In the genomic region with DNA sequence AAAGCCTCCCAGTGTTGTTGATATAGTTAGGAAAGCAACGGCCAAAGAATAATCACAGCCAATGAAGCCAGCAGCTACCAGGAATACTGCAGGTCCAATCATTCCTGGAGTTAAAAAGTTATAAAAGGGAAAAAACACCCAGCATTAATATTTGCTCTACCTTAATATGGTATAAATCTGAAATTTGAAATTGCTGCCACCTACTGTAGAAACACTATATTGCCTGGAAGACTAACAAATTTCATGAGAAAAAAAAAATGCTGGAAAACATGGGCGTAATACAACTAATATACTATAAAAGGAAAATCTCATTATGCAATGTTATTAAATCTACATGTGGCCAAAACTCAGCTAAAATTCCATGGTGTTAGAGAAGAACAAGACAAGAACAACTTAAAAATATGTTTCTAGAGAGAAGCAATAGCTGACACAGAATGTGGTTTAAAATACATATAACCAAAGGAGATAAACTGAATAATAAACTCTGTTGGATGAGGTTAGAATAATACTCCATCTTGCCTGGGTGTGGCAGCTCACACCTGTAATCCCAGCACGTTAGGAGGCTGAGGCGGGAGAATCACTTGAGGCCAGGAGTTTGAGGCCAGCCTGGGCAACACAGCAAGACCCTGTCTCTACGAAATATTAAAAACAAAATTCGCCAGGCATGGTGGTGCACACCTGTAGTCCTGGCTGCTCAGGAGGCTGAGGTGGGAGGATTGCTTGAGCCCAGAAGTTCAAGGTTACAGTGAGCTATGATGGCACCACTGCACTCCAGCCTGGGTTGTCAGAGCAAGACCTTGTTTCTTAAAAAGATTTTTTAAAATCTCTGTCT, we compare ENCODE assay signal across 9 cellular contexts. TPM values are rescaled to one million over a fixed set of nuclear protein-coding genes. Genes with fewer than 3 reads are reported as not detected.
DNase-seq lines count a peak whose midpoint lies in the region; ATAC-seq and TF ChIP-seq lines count a peak whose summit lies in the region.
"Had no signal": no experiment of that assay in that cellular context is flagged by ENCODE, and none has a peak within 500 bp of the region (broad histone marks: within the 10 kb centered on the region; RNA-seq: fewer than 3 reads in every experiment).

No MANE protein-coding gene starts in this region.

- no peak for TF ChIP-seq CTCF in Calu3 (IDR thresholded peaks at IDR 0.05; ENCODE audit: unreplicated experiment)
- TF ChIP-seq CTCF in HEK293 (tag by site-specific recombination; IDR thresholded peaks at IDR 0.05), result no peak
- TF ChIP-seq CTCF in epithelial cell of proximal tubule (conservative IDR thresholded peaks at IDR 0.05; ENCODE audit: low read depth, low read length), result peak; percentile 57

- H3K4me3 Mint-ChIP-seq in Calu3 (ENCODE audit: low read depth, unreplicated experiment) (no peak overlapping the region), naive B cell (no peak overlapping the region)

- CTCF ChIA-PET in Calu3 (lab: Charles Lee), result interaction anchor here (0.7 to 1.3 kb wide), 4 partner anchors 95 to 1652 kb away, joined by 3 to 4 read pairs (median 3); no protein-coding TSS in a partner anchor
- CTCF ChIA-PET in HEK293 (lab: Yijun Ruan, JAX), result interaction anchor here (0.6 to 6.7 kb wide), 41 partner anchors 9 to 1601 kb away, joined by 3 to 98 read pairs (median 4); a partner anchor contains a TSS

- H3K4me3 ChIP-seq in HEK293 (ENCODE audit: low read depth, low read length), result no peak overlapping the region
- no peak overlapping the region for H3K4me3 ChIP-seq in epithelial cell of proximal tubule (ENCODE audit: low read depth, low read length)
- H3K4me3 ChIP-seq: SK-N-MC had no signal

- peaks cover 15% of the 10 kb centered on the region for H3K4me1 Mint-ChIP-seq in Calu3 (ENCODE audit: low read depth, unreplicated experiment)
- H3K4me1 Mint-ChIP-seq in naive B cell, result peaks cover 0 to 5% (median 0%) of the 10 kb centered on the region in 3 donors

- H3K36me3 ChIP-seq in HEK293 (ENCODE audit: control insufficient read depth in 2 of 2, insufficient read depth in 1 of 2, low read length in 2 of 2), result peaks cover 16 to 43% of the 10 kb centered on the region in 2 experiments

- ATAC-seq in naive B cell (ENCODE audit: low read depth in 2 of 2), result peak; percentile 40 to 56

- BruUV-seq in Calu3 (replicated peaks; lab: Mats Ljungman, UMichigan), result no TSS peak

- H3K27ac ChIP-seq in HEK293 (ENCODE audit: extremely low read depth, low read depth, low read length), result no peak overlapping the region
- H3K27ac ChIP-seq: SK-N-MC had no signal

- DNase-seq in Calu3, result peak; percentile 10
- peak; percentile 70 for DNase-seq in RKO (ENCODE audit: low spot score)
- peak; percentile 12 for DNase-seq in epithelial cell of proximal tubule (ENCODE audit: low read depth)
- DNase-seq in naive B cell, result peak; percentile 39
- no peak for DNase-seq in effector CD4-positive, alpha-beta T cell
- DNase-seq in stimulated activated CD4-positive, alpha-beta T cell treated with anti-CD3 and anti-CD28 coated beads, Interleukin-4, amount 100 ng/mL, for 24 hours, result no peak
- no peak for DNase-seq in stimulated activated CD4-positive, alpha-beta T cell treated with anti-CD3 and anti-CD28 coated beads, Interleukin-4, amount 100 ng/mL, for 4 hours

- H3K9me3 Mint-ChIP-seq in Calu3 (ENCODE audit: low read depth, unreplicated experiment), result no peaks in the 10 kb centered on the region
- H3K9me3 Mint-ChIP-seq in naive B cell, result no peaks in the 10 kb centered on the region

- H3K27ac Mint-ChIP-seq in Calu3 (ENCODE audit: unreplicated experiment), result peak overlapping the region; percentile 33
- peak overlapping the region in 4 of 6 donors; percentile 6 to 58 (median 30) for H3K27ac Mint-ChIP-seq in naive B cell

- POLR2A ChIA-PET in HEK293 (lab: Yijun Ruan, JAX), result interaction anchor here (0.6 to 2.3 kb wide), 6 partner anchors 9 to 149 kb away, joined by 3 to 15 read pairs (median 6); a partner anchor contains a TSS

- H3K9me3 ChIP-seq in HEK293 (ENCODE audit: control insufficient read depth, insufficient read depth, low read depth, low read length), result no peaks in the 10 kb centered on the region

- no peaks in the 10 kb centered on the region for H3K27me3 Mint-ChIP-seq in Calu3 (ENCODE audit: unreplicated experiment)
- no peaks in the 10 kb centered on the region for H3K27me3 Mint-ChIP-seq in naive B cell

- intact Hi-C loops in Calu3 (cut with micrococcal nuclease; ENCODE audit: unreplicated experiment), result loop anchor here (1.0 kb wide), 2 partner anchors 30 to 95 kb away; no protein-coding TSS in a partner anchor

- H3K36me3 Mint-ChIP-seq in Calu3 (ENCODE audit: insufficient read depth, unreplicated experiment) (peaks cover 18% of the 10 kb centered on the region), naive B cell (peaks cover 0 to 15% of the 10 kb centered on the region in 2 donors)

- H3K4me1 ChIP-seq in HEK293 (ENCODE audit: control insufficient read depth, insufficient read depth, low read length), result no peaks in the 10 kb centered on the region

TF ChIP-seq in HEK293, 187 proteins besides CTCF, POLR2A, EP300 and RAD21:
- TF ChIP-seq, protein P1, sequence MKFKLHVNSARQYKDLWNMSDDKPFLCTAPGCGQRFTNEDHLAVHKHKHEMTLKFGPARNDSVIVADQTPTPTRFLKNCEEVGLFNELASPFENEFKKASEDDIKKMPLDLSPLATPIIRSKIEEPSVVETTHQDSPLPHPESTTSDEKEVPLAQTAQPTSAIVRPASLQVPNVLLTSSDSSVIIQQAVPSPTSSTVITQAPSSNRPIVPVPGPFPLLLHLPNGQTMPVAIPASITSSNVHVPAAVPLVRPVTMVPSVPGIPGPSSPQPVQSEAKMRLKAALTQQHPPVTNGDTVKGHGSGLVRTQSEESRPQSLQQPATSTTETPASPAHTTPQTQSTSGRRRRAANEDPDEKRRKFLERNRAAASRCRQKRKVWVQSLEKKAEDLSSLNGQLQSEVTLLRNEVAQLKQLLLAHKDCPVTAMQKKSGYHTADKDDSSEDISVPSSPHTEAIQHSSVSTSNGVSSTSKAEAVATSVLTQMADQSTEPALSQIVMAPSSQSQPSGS (tag by site-specific recombination; IDR thresholded peaks at IDR 0.05; ENCODE audit: low read depth), result no peak
- peak; percentile 69 for TF ChIP-seq ZNF654 (tag by site-specific recombination; IDR thresholded peaks at IDR 0.05; ENCODE audit: low read depth)
- no peak for TF ChIP-seq ZFP69B (tag by site-specific recombination; IDR thresholded peaks at IDR 0.05)
- no peak for TF ChIP-seq ZNF184 (tag by site-specific recombination; IDR thresholded peaks at IDR 0.05)
- TF ChIP-seq, protein P2, sequence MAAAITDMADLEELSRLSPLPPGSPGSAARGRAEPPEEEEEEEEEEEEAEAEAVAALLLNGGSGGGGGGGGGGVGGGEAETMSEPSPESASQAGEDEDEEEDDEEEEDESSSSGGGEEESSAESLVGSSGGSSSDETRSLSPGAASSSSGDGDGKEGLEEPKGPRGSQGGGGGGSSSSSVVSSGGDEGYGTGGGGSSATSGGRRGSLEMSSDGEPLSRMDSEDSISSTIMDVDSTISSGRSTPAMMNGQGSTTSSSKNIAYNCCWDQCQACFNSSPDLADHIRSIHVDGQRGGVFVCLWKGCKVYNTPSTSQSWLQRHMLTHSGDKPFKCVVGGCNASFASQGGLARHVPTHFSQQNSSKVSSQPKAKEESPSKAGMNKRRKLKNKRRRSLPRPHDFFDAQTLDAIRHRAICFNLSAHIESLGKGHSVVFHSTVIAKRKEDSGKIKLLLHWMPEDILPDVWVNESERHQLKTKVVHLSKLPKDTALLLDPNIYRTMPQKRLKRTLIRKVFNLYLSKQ (tag by site-specific recombination; IDR thresholded peaks at IDR 0.05; ENCODE audit: borderline replicate concordance), result no peak
- TF ChIP-seq ZNF121 (tag by site-specific recombination; IDR thresholded peaks at IDR 0.05), result peak; percentile 91
- TF ChIP-seq ZNF16 (tag by site-specific recombination; IDR thresholded peaks at IDR 0.05; ENCODE audit: low read depth), result no peak
TF ChIP-seq in HEK293: peak in this region for 2.

RNA-seq across cellular contexts. Expression of a gene that starts 43.1 kb away (rescaled TPM):
- 20.7 and 21.3 TPM in 2 replicates for total RNA-seq in Calu3 (2022)
- 11.4 TPM in 2 replicates for total RNA-seq in epithelial cell of proximal tubule
- 1 to 10 TPM in 5 of 6 donors, under 1 TPM in 1; 0.40 to 6.0 (median 5.6) TPM for polyA plus RNA-seq in naive B cell (ENCODE audit: low read depth in 6 of 6)

Comparison
In these comparisons a context has a peak if more than half of its experiments do, and no peak if none do; other contexts are left out.
1. DNase-seq: peak in Calu3 (single experiment), RKO (single experiment), epithelial cell of proximal tubule (single experiment) and naive B cell (single experiment); none in effector CD4-positive, alpha-beta T cell (single experiment), stimulated activated CD4-positive, alpha-beta T cell treated with anti-CD3 and anti-CD28 coated beads, Interleukin-4, amount 100 ng/mL, for 24 hours (single experiment) and stimulated activated CD4-positive, alpha-beta T cell treated with anti-CD3 and anti-CD28 coated beads, Interleukin-4, amount 100 ng/mL, for 4 hours (0 of 2).